In genomic region chr21:45234127-45234526, GRCh38 we compare ENCODE assay signal across 17 cellular contexts.
"Had no signal": no experiment of that assay in that cellular context is flagged by ENCODE, and none has a peak within 500 bp of the region (broad histone marks: within the 10 kb centered on the region; RNA-seq: fewer than 3 reads in every experiment).

No MANE protein-coding gene starts in this region.

- H3K4me1 Mint-ChIP-seq: activated B cell treated with CpG ODN at 0.5 μM for 24 hours; naive thymus-derived CD8-positive, alpha-beta T cell had no signal

- H3K9me3 Mint-ChIP-seq: activated B cell treated with CpG ODN at 0.5 μM for 24 hours; activated T-helper 17 cell treated with anti-CD3 and anti-CD28 coated beads, Interleukin-2, amount 50 U/mL, for 72 hours; stimulated activated naive B cell treated with anti-CD40 and anti-IgM and Interleukin-4, amounts not matched to agents 10 μg/mL and 1 μg/mL and 100 μg/mL, for 72 hours had no signal

- DNase-seq: activated B cell treated with CpG ODN at 0.5 μM for 24 hours; activated CD4-positive, alpha-beta T cell treated with anti-CD3 and anti-CD28 coated beads, Interleukin-2, amount 50 U/mL, for 4 hours; activated CD8-positive, alpha-beta memory T cell treated with anti-CD3 and anti-CD28 coated beads, Interleukin-2, amount 50 U/mL, for 4 hours; activated naive CD4-positive, alpha-beta T cell treated with Interleukin-2 at 50 U/mL for 16 hours; colonic mucosa; esophagus squamous epithelium; foreskin fibroblast; hypothalamus; kidney; left ventricle myocardium inferior; stimulated activated CD4-positive, alpha-beta T cell treated with anti-CD3 and anti-CD28 coated beads, Interleukin-2, amount 100 ng/mL, for 48 hours; stimulated activated naive B cell treated with anti-CD40 and anti-IgM and Interleukin-4, amounts not matched to agents 10 μg/mL and 1 μg/mL and 100 μg/mL, for 72 hours; substantia nigra; transverse colon had no signal

- H3K27ac ChIP-seq: colonic mucosa, esophagus squamous epithelium, left ventricle myocardium inferior, transverse colon, vagina had no signal

- H3K4me3 Mint-ChIP-seq: activated B cell treated with CpG ODN at 0.5 μM for 24 hours; activated T-helper 17 cell treated with anti-CD3 and anti-CD28 coated beads, Interleukin-2, amount 50 U/mL, for 72 hours had no signal

- H3K36me3 ChIP-seq: colonic mucosa, esophagus squamous epithelium, left ventricle myocardium inferior, transverse colon, vagina had no signal

- H3K4me3 ChIP-seq: colonic mucosa, left ventricle myocardium inferior, transverse colon, vagina had no signal

- H3K36me3 Mint-ChIP-seq: naive thymus-derived CD8-positive, alpha-beta T cell; stimulated activated naive B cell treated with anti-CD40 and anti-IgM and Interleukin-4, amounts not matched to agents 10 μg/mL and 1 μg/mL and 100 μg/mL, for 72 hours had no signal

- ATAC-seq: activated T-helper 17 cell treated with anti-CD3 and anti-CD28 coated beads, Interleukin-2, amount 50 U/mL, for 72 hours; naive thymus-derived CD8-positive, alpha-beta T cell; stimulated activated naive B cell treated with anti-CD40 and anti-IgM and Interleukin-4, amounts not matched to agents 10 μg/mL and 1 μg/mL and 100 μg/mL, for 72 hours had no signal

- H3K9me3 ChIP-seq: colonic mucosa, esophagus squamous epithelium, left ventricle myocardium inferior, transverse colon, vagina had no signal

- H3K27me3 ChIP-seq: vagina had no signal

- H3K4me1 ChIP-seq: colonic mucosa, esophagus squamous epithelium, left ventricle myocardium inferior, transverse colon, vagina had no signal

- H3K27ac Mint-ChIP-seq: activated B cell treated with CpG ODN at 0.5 μM for 24 hours; activated T-helper 17 cell treated with anti-CD3 and anti-CD28 coated beads, Interleukin-2, amount 50 U/mL, for 72 hours; stimulated activated naive B cell treated with anti-CD40 and anti-IgM and Interleukin-4, amounts not matched to agents 10 μg/mL and 1 μg/mL and 100 μg/mL, for 72 hours had no signal
